ENCODE assay signal across 9 cellular contexts in genomic region chrX:13014111-13015094, GRCh38. TPM values are rescaled to one million over a fixed set of nuclear protein-coding genes. Genes with fewer than 3 reads are reported as not detected.
DNase-seq lines count a peak whose midpoint lies in the region; ATAC-seq and TF ChIP-seq lines count a peak whose summit lies in the region.
"Had no signal": no experiment of that assay in that cellular context is flagged by ENCODE, and none has a peak within 500 bp of the region (broad histone marks: within the 10 kb centered on the region; RNA-seq: fewer than 3 reads in every experiment).

No MANE protein-coding gene starts in this region.

- 0 out of 22 replicates have a peak, but pooled peaks cover 0 to 1% (median 0%) of the 10 kb centered on the region in 11 experiments for H3K27me3 ChIP-seq in BLaER1 treated with 17β-estradiol and CSF1 and Interleukin-3, amounts not matched to agents 10 nM and 100 nM
- no peaks in the 10 kb centered on the region for H3K27me3 ChIP-seq in colonic mucosa

- peak overlapping the region; percentile 70 to 96 (median 91) for H3K27ac ChIP-seq in BLaER1 treated with 17β-estradiol and CSF1 and Interleukin-3, amounts not matched to agents 10 nM and 100 nM
- H3K27ac ChIP-seq in colonic mucosa = peak overlapping the region; percentile 58

- H3K4me2 ChIP-seq in BLaER1 treated with 17β-estradiol and CSF1 and Interleukin-3, amounts not matched to agents 10 nM and 100 nM = peak overlapping the region; percentile 60 to 89 (median 80)

- H3K4me1 ChIP-seq in BLaER1 treated with 17β-estradiol and CSF1 and Interleukin-3, amounts not matched to agents 10 nM and 100 nM = peaks cover 20 to 99% (median 54%) of the 10 kb centered on the region in 10 experiments
- no peaks in the 10 kb centered on the region for H3K4me1 ChIP-seq in colonic mucosa

- intact Hi-C loops in colonic mucosa (cut with DNase I) = no loop called here

- ATAC-seq in GM19455 (IDR thresholded peaks at IDR 0.05; ENCODE audit: unreplicated experiment) (peak; percentile 34), HG03442 (IDR thresholded peaks at IDR 0.05; ENCODE audit: unreplicated experiment) (peak; percentile 22)

- H3K4me3 ChIP-seq in BLaER1 treated with 17β-estradiol and CSF1 and Interleukin-3, amounts not matched to agents 10 nM and 100 nM = no peak overlapping the region
- H3K4me3 ChIP-seq in colonic mucosa = no peak overlapping the region

- peak overlapping the region in 10 of 11 experiments; percentile 10 to 81 (median 75); a peak in 19 of 22 replicates for H3K9ac ChIP-seq in BLaER1 treated with 17β-estradiol and CSF1 and Interleukin-3, amounts not matched to agents 10 nM and 100 nM
- H3K9ac ChIP-seq in colonic mucosa (ENCODE audit: low read depth in 2 of 2, low read length in 2 of 2) = no peak overlapping the region

- no peaks in the 10 kb centered on the region for H4K20me1 ChIP-seq in BLaER1 treated with 17β-estradiol and CSF1 and Interleukin-3, amounts not matched to agents 10 nM and 100 nM

- DNase-seq in colonic mucosa (no peak), GM20000 (ENCODE audit: low spot score) (no peak), germinal center (ENCODE audit: low spot score) (no peak), mesenteric fat pad (ENCODE audit: low spot score) (no peak), DMS153 treated with DMSO at 0.1 percent for 48 hours (lab: John Stamatoyannopoulos, UW; ENCODE audit: unreplicated experiment) (no peak)
- DNase-seq: NCI-H446 had no signal

- no peaks in the 10 kb centered on the region for H3K36me3 ChIP-seq in BLaER1 treated with 17β-estradiol and CSF1 and Interleukin-3, amounts not matched to agents 10 nM and 100 nM
- no peaks in the 10 kb centered on the region for H3K36me3 ChIP-seq in colonic mucosa

- H3K9me3 ChIP-seq in BLaER1 treated with 17β-estradiol and CSF1 and Interleukin-3, amounts not matched to agents 10 nM and 100 nM (replicated peaks in 1 of 11) = no peaks in the 10 kb centered on the region; a peak in 3 of 22 replicates
- H3K9me3 ChIP-seq in colonic mucosa = no peaks in the 10 kb centered on the region

- TF ChIP-seq CTCF in colonic mucosa (IDR thresholded peaks at IDR 0.05) = no peak
- TF ChIP-seq CTCF in GM20000 (IDR thresholded peaks at IDR 0.05; ENCODE audit: extremely low read depth, missing control alignments) = no peak

RNA-seq across cellular contexts. Expression of gene FAM9C, which starts 30.0 kb away (rescaled TPM):
- not detected for total RNA-seq in colonic mucosa
- not detected for total RNA-seq in mesenteric fat pad

RNA-seq across cellular contexts. Expression of gene TMSB4X, which starts 39.5 kb away (rescaled TPM):
- total RNA-seq in colonic mucosa (1,000 to 10,000 TPM; 3,844 to 4,288 TPM), mesenteric fat pad (3,940 TPM)

Comparison
In these comparisons a context has a peak if more than half of its experiments do, and no peak if none do; other contexts are left out.
1. H3K9ac ChIP-seq: peak in BLaER1 treated with 17β-estradiol and CSF1 and Interleukin-3, amounts not matched to agents 10 nM and 100 nM (10 of 11); none in colonic mucosa (0 of 2).